19 cellular contexts compared by ENCODE assay signal in the genomic region with DNA sequence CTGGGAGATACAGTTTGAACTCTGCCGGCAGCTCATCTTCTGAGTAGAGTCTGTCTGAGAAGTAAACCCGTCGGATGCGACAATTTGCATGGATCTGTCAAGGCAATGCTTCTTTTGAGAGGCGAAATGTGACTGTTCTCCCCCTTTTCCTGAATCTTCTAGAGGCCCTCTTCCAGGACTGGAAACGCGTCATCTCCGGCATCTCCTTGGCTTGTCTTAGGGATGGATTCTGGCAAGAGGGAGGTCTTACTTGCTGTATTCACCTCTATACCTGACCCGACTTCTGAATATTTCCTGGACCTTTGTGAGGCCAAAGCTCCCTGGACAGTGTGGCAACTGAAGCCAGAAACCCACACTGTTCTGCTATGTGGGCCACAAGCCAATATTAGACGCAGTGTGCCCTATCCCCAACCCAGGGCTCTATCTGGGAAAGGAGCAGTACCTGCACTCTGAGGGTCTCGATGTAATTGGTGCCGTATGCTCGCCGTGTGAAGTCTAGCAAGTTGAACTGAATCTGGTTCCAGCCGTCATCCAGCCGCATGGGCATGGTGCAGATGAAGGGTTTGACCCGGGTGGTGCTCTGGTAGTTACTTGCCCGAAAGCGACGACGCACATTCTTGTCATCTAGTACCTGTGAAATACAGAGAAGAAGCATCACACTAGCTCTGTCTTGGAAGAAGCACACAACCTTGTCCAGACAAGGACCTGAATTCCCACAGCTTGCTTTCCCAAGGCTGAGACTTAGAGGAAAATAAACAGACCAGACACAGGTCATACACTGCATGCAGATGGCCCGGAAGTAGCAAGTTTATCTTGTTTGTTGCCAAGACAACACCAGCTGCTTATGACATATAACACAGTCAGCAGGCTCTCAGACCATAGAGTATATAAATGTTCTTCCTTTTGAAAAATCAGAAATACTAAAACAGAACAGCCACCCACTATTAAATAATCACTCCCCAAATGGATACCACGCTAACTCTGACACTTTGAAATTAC. TPM values are rescaled to one million over a fixed set of nuclear protein-coding genes. Genes with fewer than 3 reads are reported as not detected.
A peak's percentile ranks its signal among the peaks of the same experiment; 100 is the strongest.
DNase-seq lines count a peak whose midpoint lies in the region; ATAC-seq and TF ChIP-seq lines count a peak whose summit lies in the region.
"Had no signal": no experiment of that assay in that cellular context is flagged by ENCODE, and none has a peak within 500 bp of the region (broad histone marks: within the 10 kb centered on the region; RNA-seq: fewer than 3 reads in every experiment).

No MANE protein-coding gene starts in this region.

- BruUV-seq in A673 (replicated peaks; lab: Mats Ljungman, UMichigan) = no TSS peak

- intact Hi-C loops in A673 (cut with micrococcal nuclease; ENCODE audit: unreplicated experiment) = no loop called here

- CTCF ChIA-PET in AG04450 (lab: Charles Lee) = no interaction called here
- CTCF ChIA-PET in A673 (lab: Charles Lee) = interaction anchor here (0.6 kb wide), 1 partner anchor 223 kb away, joined by 13 read pairs; no protein-coding TSS in a partner anchor

- POLR2A ChIA-PET in AG04450 (lab: Yijun Ruan, JAX) = interaction anchor here (1.9 kb wide), 1 partner anchor 14 kb away, joined by 5 read pairs; a partner anchor contains a TSS
- POLR2A ChIA-PET in A673 (lab: Charles Lee; ENCODE audit: low non-redundant PET) = no interaction called here

- peaks cover 16% of the 10 kb centered on the region for H3K4me1 ChIP-seq in A673 (ENCODE audit: insufficient read depth, low read length, poor library complexity, severe bottlenecking)

- no peak overlapping the region for H3K27ac ChIP-seq in AG04450 (ENCODE audit: low read depth, low read length)
- no peak overlapping the region for H3K27ac ChIP-seq in A673 (ENCODE audit: low read depth, low read length, poor library complexity, severe bottlenecking)
- H3K27ac ChIP-seq: skin epidermis had no signal

- DNase-seq in AG04450 (ENCODE audit: low read depth, low spot score) (peak; percentile 43), M059J (ENCODE audit: low read depth) (peak; percentile 18), lung microvascular endothelial cell (ENCODE audit: low read depth in 2 of 2) (peak; percentile 54 to 97), A673 (ENCODE audit: low spot score) (no peak)
- DNase-seq in activated CD4-positive, alpha-beta T cell treated with anti-CD3 and anti-CD28 coated beads, Interleukin-2, amount 50 U/mL, for 4 hours = no peak
- DNase-seq: activated naive CD4-positive, alpha-beta T cell treated with Interleukin-2 at 50 U/mL for 16 hours; effector CD4-positive, alpha-beta T cell; GF-D8; midbrain; NCI-H1092; NCI-H2171; NCI-H748 treated with DMSO at 0.1 percent for 48 hours; occipital lobe; Peyer's patch had no signal

- H3K9me3 ChIP-seq in AG04450 (ENCODE audit: control insufficient read depth, insufficient read depth, low read length) (no peaks in the 10 kb centered on the region), A673 (ENCODE audit: low read depth, low read length, poor library complexity, severe bottlenecking) (no peaks in the 10 kb centered on the region)
- H3K9me3 ChIP-seq: Peyer's patch, tibial nerve had no signal

- peaks cover 42% of the 10 kb centered on the region for H3K36me3 ChIP-seq in A673 (ENCODE audit: insufficient read depth, low read length, poor library complexity, severe bottlenecking)

- H3K27me3 ChIP-seq in AG04450 (ENCODE audit: control insufficient read depth, insufficient read depth, low read length) (no peaks in the 10 kb centered on the region), A673 (replicated peaks; ENCODE audit: insufficient read depth, low read depth, low read length, poor library complexity) (no peaks in the 10 kb centered on the region)
- H3K27me3 ChIP-seq: Peyer's patch, tibial nerve had no signal

- TF ChIP-seq CTCF in AG04450 (IDR thresholded peaks at IDR 0.05; ENCODE audit: low read depth, low read length) = no peak
- no peak for TF ChIP-seq CTCF in A673 (conservative IDR thresholded peaks at IDR 0.05; ENCODE audit: low read depth, low read length)

- peak; percentile 44 for ATAC-seq in esophagus mucosa
- no peak for ATAC-seq in HG03342 (IDR thresholded peaks at IDR 0.05; ENCODE audit: unreplicated experiment)
- ATAC-seq in GM18505 (IDR thresholded peaks at IDR 0.05; ENCODE audit: unreplicated experiment) = no peak

- no peak for TF ChIP-seq POLR2A in GM18505 (IDR thresholded peaks at IDR 0.05; ENCODE audit: borderline replicate concordance, extremely low read depth, insufficient read depth, insufficient read length)

- H3K4me3 ChIP-seq in AG04450 (ENCODE audit: low read depth, low read length) (no peak overlapping the region), A673 (ENCODE audit: low read depth, low read length, poor library complexity, severe bottlenecking) (no peak overlapping the region)
- H3K4me3 ChIP-seq: Peyer's patch, skin epidermis, tibial nerve had no signal

RNA-seq across cellular contexts. Expression of a gene that starts 14.1 kb away (rescaled TPM):
- polyA plus RNA-seq in AG04450 (2011; rRNA removed) = 35.7 and 36.3 TPM in 2 replicates
- 33.3 and 35.5 TPM in 2 replicates for polyA minus RNA-seq in AG04450 (2011; rRNA and poly(A)+ RNA removed)
- total RNA-seq in M059J (2014; rRNA removed; shearing (Covaris generic)) = 97.3 and 115 TPM in 2 replicates
- 15.8 TPM for total RNA-seq in esophagus mucosa
- 44.5 and 52.6 TPM in 2 replicates for total RNA-seq in lung microvascular endothelial cell
- 66.3 and 81.6 TPM in 2 replicates for total RNA-seq in A673 (2021)

Comparison
In these comparisons a context has a peak if more than half of its experiments do, and no peak if none do; other contexts are left out.
1. DNase-seq: peak in AG04450 (single experiment), M059J (single experiment) and lung microvascular endothelial cell (2 of 2); none in A673 (single experiment) and activated CD4-positive, alpha-beta T cell treated with anti-CD3 and anti-CD28 coated beads, Interleukin-2, amount 50 U/mL, for 4 hours (0 of 2).